ENCODE assay signal across 28 cellular contexts in the genomic region with DNA sequence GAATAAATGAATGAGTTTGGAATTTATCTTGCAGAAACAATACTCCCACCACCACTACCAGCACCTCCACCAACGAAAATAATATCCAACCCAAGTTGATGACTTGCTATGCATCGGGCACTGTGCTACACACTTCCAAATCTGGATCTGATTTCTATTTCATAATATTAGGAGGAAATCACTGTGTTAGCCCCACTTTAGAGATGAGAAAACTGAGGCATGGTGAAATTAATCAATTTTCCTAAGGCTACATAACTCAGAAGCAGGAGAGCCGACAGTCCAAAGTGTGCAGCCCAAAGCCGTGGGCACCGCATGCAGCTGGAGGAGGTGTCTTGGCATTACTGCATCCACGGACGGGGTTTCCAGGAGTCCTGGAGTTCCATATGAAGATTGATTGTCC. TPM values are rescaled to one million over a fixed set of nuclear protein-coding genes. Genes with fewer than 3 reads are reported as not detected.
"Had no signal": no experiment of that assay in that cellular context is flagged by ENCODE, and none has a peak within 500 bp of the region (broad histone marks: within the 10 kb centered on the region; RNA-seq: fewer than 3 reads in every experiment).

No MANE protein-coding gene starts in this region.

- H3K4me2 ChIP-seq: KMS-11 had no signal

- H3K27ac ChIP-seq: HL-60, KMS-11, SJCRH30 had no signal

- H3K27me3 ChIP-seq: SJCRH30 had no signal

- H3K4me1 ChIP-seq: SJCRH30 had no signal

- FAIRE-seq: HTR-8/SVneo had no signal

- H3K4me3 ChIP-seq: SJCRH30 had no signal

- H3K9ac ChIP-seq: KMS-11 had no signal

- DNase-seq: IMR-90, Kasumi-1, MM.1S, MV-4-11, NCI-H1048, NCI-H1105, NCI-H1417 treated with DMSO at 0.1 percent for 48 hours, NCI-H146, NCI-H1694 treated with DMSO at 0.1 percent for 48 hours, NCI-H1930, NCI-H2081, NCI-H2107, NCI-H2227 treated with DMSO at 0.1 percent for 48 hours, NCI-H524, NCI-H526 treated with DMSO at 0.1 percent for 48 hours, NCI-H748 treated with DMSO at 0.1 percent for 48 hours, PC-3, SHP77 treated with DMSO at 0.1 percent for 48 hours, SJCRH30 had no signal

- H3K36me3 ChIP-seq: SJCRH30 had no signal

- ATAC-seq: Panc1, PC-3, Right ventricle myocardium inferior, SK-N-SH treated with all-trans-retinoic acid at 6 μM for 48 hours had no signal

- H3K9me3 ChIP-seq: SJCRH30 had no signal

RNA-seq across cellular contexts. Expression of a gene that starts 17.6 kb away (rescaled TPM):
- total RNA-seq: IMR-90, M059J, NCI-H460, OCI-LY7, SJCRH30 had no signal
- polyA plus RNA-seq: IMR-90 had no signal
